ENCODE assay signal across 1 cellular context in genomic region chr17:77541995-77542394, GRCh38.
TF ChIP-seq lines count a peak whose summit lies in the region.

No MANE protein-coding gene starts in this region.

TF ChIP-seq in K562, 482 proteins besides CTCF, POLR2A, EP300 and RAD21 (continued from another document and continues in another):
- TF ChIP-seq, protein P1, sequence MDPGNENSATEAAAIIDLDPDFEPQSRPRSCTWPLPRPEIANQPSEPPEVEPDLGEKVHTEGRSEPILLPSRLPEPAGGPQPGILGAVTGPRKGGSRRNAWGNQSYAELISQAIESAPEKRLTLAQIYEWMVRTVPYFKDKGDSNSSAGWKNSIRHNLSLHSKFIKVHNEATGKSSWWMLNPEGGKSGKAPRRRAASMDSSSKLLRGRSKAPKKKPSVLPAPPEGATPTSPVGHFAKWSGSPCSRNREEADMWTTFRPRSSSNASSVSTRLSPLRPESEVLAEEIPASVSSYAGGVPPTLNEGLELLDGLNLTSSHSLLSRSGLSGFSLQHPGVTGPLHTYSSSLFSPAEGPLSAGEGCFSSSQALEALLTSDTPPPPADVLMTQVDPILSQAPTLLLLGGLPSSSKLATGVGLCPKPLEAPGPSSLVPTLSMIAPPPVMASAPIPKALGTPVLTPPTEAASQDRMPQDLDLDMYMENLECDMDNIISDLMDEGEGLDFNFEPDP (CRISPR knock-in tag; IDR thresholded peaks at IDR 0.05): no peak
- TF ChIP-seq NFYB (IDR thresholded peaks at IDR 0.05; ENCODE audit: extremely low read depth, insufficient read length) (no peak), MTA3 (IDR thresholded peaks at IDR 0.05; ENCODE audit: borderline replicate concordance) (no peak), TEAD4 (IDR thresholded peaks at IDR 0.05; ENCODE audit: low read length) (peak; percentile 76), TEAD4 (CRISPR knock-in tag; IDR thresholded peaks at IDR 0.05; ENCODE audit: borderline replicate concordance) (no peak), RBM22 (IDR thresholded peaks at IDR 0.05; ENCODE audit: low read depth, low read length, poor library complexity, severe bottlenecking) (no peak), ZBED1 (IDR thresholded peaks at IDR 0.05) (no peak), MTA2 (IDR thresholded peaks at IDR 0.05; ENCODE audit: low read depth) (peak; percentile 74), CC2D1A (IDR thresholded peaks at IDR 0.05) (no peak), LEF1 (IDR thresholded peaks at IDR 0.05) (peak; percentile 36; the same call in 1 of the 2 replicates), ZNF449 (CRISPR knock-in tag; IDR thresholded peaks at IDR 0.05) (peak; percentile 24; the same call in 1 of the 2 replicates), TCFL5 (CRISPR knock-in tag; conservative IDR thresholded peaks at IDR 0.05) (no peak), PRMT5 (CRISPR knock-in tag; IDR thresholded peaks at IDR 0.05) (no peak), NRF1 (conservative IDR thresholded peaks at IDR 0.05 in 1 of 2, IDR thresholded peaks at IDR 0.05 in 1 of 2) (no peak), ASH1L (IDR thresholded peaks at IDR 0.05; ENCODE audit: borderline replicate concordance, low read depth, partially characterized antibody) (no peak), POLR3G (IDR thresholded peaks at IDR 0.05; ENCODE audit: extremely low read depth, insufficient read length, insufficient replicate concordance) (no peak), MEF2D (tag; conservative IDR thresholded peaks at IDR 0.05; ENCODE audit: low read depth) (peak; percentile 87), THAP7 (CRISPR knock-in tag; IDR thresholded peaks at IDR 0.05) (no peak), ZFP1 (CRISPR knock-in tag; IDR thresholded peaks at IDR 0.05) (no peak), TOE1 (IDR thresholded peaks at IDR 0.05; ENCODE audit: borderline replicate concordance) (no peak), TOE1 (CRISPR knock-in tag; IDR thresholded peaks at IDR 0.05; ENCODE audit: borderline replicate concordance, low read depth) (no peak), BCLAF1 (IDR thresholded peaks at IDR 0.05; ENCODE audit: borderline replicate concordance in 1 of 2, control insufficient read depth in 1 of 2, low read depth in 2 of 2, low read length in 1 of 2) (no peak), JUND (IDR thresholded peaks at IDR 0.05; ENCODE audit: borderline replicate concordance, low read depth, low read length) (no peak), JUND (tag; IDR thresholded peaks at IDR 0.05; ENCODE audit: borderline replicate concordance, low read depth, low read length) (no peak), RCOR1 (IDR thresholded peaks at IDR 0.05; ENCODE audit: borderline replicate concordance in 1 of 2, low read depth in 2 of 2, low read length in 2 of 2) (0 out of 4 replicates have a peak, but pooled peaks of 1 of the 2 experiments have one; percentile 31), TCF3 (CRISPR knock-in tag; IDR thresholded peaks at IDR 0.05) (peak; percentile 81), ZNF217 (CRISPR knock-in tag; IDR thresholded peaks at IDR 0.05) (no peak), DACH1 (IDR thresholded peaks at IDR 0.05; ENCODE audit: partially characterized antibody) (peak; percentile 63), ZNF318 (IDR thresholded peaks at IDR 0.05; ENCODE audit: borderline replicate concordance in 1 of 2, low read depth in 1 of 2) (no peak), ZSCAN29 (IDR thresholded peaks at IDR 0.05) (no peak), TAF1 (IDR thresholded peaks at IDR 0.05; ENCODE audit: control insufficient read depth, extremely low read depth, insufficient read depth, low read length, severe bottlenecking) (no peak)
- TF ChIP-seq, protein P2, sequence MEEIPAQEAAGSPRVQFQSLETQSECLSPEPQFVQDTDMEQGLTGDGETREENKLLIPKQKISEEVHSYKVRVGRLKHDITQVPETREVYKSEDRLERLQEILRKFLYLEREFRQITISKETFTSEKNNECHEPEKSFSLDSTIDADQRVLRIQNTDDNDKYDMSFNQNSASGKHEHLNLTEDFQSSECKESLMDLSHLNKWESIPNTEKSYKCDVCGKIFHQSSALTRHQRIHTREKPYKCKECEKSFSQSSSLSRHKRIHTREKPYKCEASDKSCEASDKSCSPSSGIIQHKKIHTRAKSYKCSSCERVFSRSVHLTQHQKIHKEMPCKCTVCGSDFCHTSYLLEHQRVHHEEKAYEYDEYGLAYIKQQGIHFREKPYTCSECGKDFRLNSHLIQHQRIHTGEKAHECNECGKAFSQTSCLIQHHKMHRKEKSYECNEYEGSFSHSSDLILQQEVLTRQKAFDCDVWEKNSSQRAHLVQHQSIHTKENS (CRISPR knock-in tag; IDR thresholded peaks at IDR 0.05): no peak
- TF ChIP-seq, protein P3, sequence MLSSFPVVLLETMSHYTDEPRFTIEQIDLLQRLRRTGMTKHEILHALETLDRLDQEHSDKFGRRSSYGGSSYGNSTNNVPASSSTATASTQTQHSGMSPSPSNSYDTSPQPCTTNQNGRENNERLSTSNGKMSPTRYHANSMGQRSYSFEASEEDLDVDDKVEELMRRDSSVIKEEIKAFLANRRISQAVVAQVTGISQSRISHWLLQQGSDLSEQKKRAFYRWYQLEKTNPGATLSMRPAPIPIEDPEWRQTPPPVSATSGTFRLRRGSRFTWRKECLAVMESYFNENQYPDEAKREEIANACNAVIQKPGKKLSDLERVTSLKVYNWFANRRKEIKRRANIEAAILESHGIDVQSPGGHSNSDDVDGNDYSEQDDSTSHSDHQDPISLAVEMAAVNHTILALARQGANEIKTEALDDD (IDR thresholded peaks at IDR 0.05): no peak
- TF ChIP-seq, protein P4, sequence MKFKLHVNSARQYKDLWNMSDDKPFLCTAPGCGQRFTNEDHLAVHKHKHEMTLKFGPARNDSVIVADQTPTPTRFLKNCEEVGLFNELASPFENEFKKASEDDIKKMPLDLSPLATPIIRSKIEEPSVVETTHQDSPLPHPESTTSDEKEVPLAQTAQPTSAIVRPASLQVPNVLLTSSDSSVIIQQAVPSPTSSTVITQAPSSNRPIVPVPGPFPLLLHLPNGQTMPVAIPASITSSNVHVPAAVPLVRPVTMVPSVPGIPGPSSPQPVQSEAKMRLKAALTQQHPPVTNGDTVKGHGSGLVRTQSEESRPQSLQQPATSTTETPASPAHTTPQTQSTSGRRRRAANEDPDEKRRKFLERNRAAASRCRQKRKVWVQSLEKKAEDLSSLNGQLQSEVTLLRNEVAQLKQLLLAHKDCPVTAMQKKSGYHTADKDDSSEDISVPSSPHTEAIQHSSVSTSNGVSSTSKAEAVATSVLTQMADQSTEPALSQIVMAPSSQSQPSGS (CRISPR knock-in tag; IDR thresholded peaks at IDR 0.05): no peak
- TF ChIP-seq, protein P5, sequence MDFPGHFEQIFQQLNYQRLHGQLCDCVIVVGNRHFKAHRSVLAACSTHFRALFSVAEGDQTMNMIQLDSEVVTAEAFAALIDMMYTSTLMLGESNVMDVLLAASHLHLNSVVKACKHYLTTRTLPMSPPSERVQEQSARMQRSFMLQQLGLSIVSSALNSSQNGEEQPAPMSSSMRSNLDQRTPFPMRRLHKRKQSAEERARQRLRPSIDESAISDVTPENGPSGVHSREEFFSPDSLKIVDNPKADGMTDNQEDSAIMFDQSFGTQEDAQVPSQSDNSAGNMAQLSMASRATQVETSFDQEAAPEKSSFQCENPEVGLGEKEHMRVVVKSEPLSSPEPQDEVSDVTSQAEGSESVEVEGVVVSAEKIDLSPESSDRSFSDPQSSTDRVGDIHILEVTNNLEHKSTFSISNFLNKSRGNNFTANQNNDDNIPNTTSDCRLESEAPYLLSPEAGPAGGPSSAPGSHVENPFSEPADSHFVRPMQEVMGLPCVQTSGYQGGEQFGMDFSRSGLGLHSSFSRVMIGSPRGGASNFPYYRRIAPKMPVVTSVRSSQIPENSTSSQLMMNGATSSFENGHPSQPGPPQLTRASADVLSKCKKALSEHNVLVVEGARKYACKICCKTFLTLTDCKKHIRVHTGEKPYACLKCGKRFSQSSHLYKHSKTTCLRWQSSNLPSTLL (IDR thresholded peaks at IDR 0.05): no peak
- TF ChIP-seq, protein P6, sequence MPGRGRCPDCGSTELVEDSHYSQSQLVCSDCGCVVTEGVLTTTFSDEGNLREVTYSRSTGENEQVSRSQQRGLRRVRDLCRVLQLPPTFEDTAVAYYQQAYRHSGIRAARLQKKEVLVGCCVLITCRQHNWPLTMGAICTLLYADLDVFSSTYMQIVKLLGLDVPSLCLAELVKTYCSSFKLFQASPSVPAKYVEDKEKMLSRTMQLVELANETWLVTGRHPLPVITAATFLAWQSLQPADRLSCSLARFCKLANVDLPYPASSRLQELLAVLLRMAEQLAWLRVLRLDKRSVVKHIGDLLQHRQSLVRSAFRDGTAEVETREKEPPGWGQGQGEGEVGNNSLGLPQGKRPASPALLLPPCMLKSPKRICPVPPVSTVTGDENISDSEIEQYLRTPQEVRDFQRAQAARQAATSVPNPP (IDR thresholded peaks at IDR 0.05; ENCODE audit: borderline replicate concordance, insufficient read depth, insufficient read length): no peak
